ENCODE assay signal across 8 cellular contexts in genomic region chrX:152926279-152926678, GRCh38. TPM values are rescaled to one million over a fixed set of nuclear protein-coding genes. Genes with fewer than 3 reads are reported as not detected.
DNase-seq lines count a peak whose midpoint lies in the region; ATAC-seq, FAIRE-seq and TF ChIP-seq lines count a peak whose summit lies in the region.

No MANE protein-coding gene starts in this region.

- FAIRE-seq in keratinocyte (lab: Jason Lieb, UNC): peak; percentile 36

- ATAC-seq in GM21825 (IDR thresholded peaks at IDR 0.05; ENCODE audit: unreplicated experiment) (peak; percentile 54), SK-N-SH treated with all-trans-retinoic acid at 6 μM for 48 hours (peak; percentile 93)

- H3K27me3 ChIP-seq in MM.1S (replicated peaks; ENCODE audit: insufficient read depth, low read length) (no peaks in the 10 kb centered on the region), keratinocyte (ENCODE audit: control insufficient read depth, extremely low read depth, insufficient read depth, low read length) (no peaks in the 10 kb centered on the region)

- H2AFZ ChIP-seq in MM.1S (ENCODE audit: low read length) (no peak overlapping the region), keratinocyte (ENCODE audit: control insufficient read depth, low read length) (no peak overlapping the region)

- H3K9me1 ChIP-seq in keratinocyte (ENCODE audit: control insufficient read depth, extremely low read depth, insufficient read depth, low read length): no peaks in the 10 kb centered on the region

- H3K4me1 ChIP-seq in MM.1S (ENCODE audit: low read length) (no peaks in the 10 kb centered on the region), keratinocyte (ENCODE audit: control insufficient read depth, extremely low read depth, insufficient read depth, low read length) (peaks cover 3% of the 10 kb centered on the region)

- no peak overlapping the region for H3K4me3 ChIP-seq in MM.1S (ENCODE audit: low read length)
- no peak overlapping the region for H3K4me3 ChIP-seq in keratinocyte (ENCODE audit: control insufficient read depth in 2 of 3, extremely low read depth in 1 of 3, insufficient read depth in 2 of 3, low read depth in 1 of 3, low read length in 3 of 3)

- no peaks in the 10 kb centered on the region for H3K79me2 ChIP-seq in MM.1S (ENCODE audit: low read length)
- H3K79me2 ChIP-seq in keratinocyte (ENCODE audit: control insufficient read depth, insufficient read depth, low read length): no peaks in the 10 kb centered on the region

- no peaks in the 10 kb centered on the region for H3K9me2 ChIP-seq in MM.1S (replicated peaks; ENCODE audit: insufficient read depth, low read length)

- H3K4me1 Mint-ChIP-seq in immature natural killer cell: no peaks in the 10 kb centered on the region

- dilution Hi-C loops in keratinocyte (cut with MboI; ENCODE audit: extremely low pct_ligation_motif_present, low sequenced_read_pairs): no loop called here

- H4K20me1 ChIP-seq in MM.1S (ENCODE audit: insufficient read depth, low read length): no peaks in the 10 kb centered on the region
- H4K20me1 ChIP-seq in keratinocyte (ENCODE audit: control insufficient read depth, extremely low read depth, insufficient read depth, low read length): no peaks in the 10 kb centered on the region

- H3K4me2 ChIP-seq in MM.1S (ENCODE audit: low read depth, low read length) (no peak overlapping the region), keratinocyte (ENCODE audit: control insufficient read depth, extremely low read depth, insufficient read depth, low read depth, low read length) (no peak overlapping the region)

- H3K27ac ChIP-seq in MM.1S (ENCODE audit: low read length): no peak overlapping the region
- no peak overlapping the region for H3K27ac ChIP-seq in keratinocyte (ENCODE audit: control insufficient read depth, insufficient read depth, low read length)

- no peak overlapping the region for H3K27ac Mint-ChIP-seq in immature natural killer cell

- H3F3A ChIP-seq in MM.1S (ENCODE audit: insufficient read depth, low read length): no peaks in the 10 kb centered on the region

- no peak overlapping the region for H3K4me3 Mint-ChIP-seq in immature natural killer cell

- H3K36me3 Mint-ChIP-seq in immature natural killer cell: no peaks in the 10 kb centered on the region

- H3K9me3 ChIP-seq in MM.1S (replicated peaks; ENCODE audit: insufficient read depth, low read length) (no peaks in the 10 kb centered on the region), keratinocyte (ENCODE audit: control insufficient read depth, low read depth, low read length) (no peaks in the 10 kb centered on the region)

- H3K36me3 ChIP-seq in MM.1S (replicated peaks; ENCODE audit: insufficient read depth, low read length) (no peaks in the 10 kb centered on the region), keratinocyte (ENCODE audit: control insufficient read depth in 2 of 2, extremely low read depth in 1 of 2, insufficient read depth in 2 of 2, low read length in 2 of 2) (peaks cover 0 to 2% of the 10 kb centered on the region in 2 experiments)

- TF ChIP-seq CTCF in MM.1S (IDR thresholded peaks at IDR 0.05; ENCODE audit: low read length): peak; percentile 45
- peak in 2 of 3 experiments; percentile 50 to 62 for TF ChIP-seq CTCF in keratinocyte (optimal IDR thresholded peaks at IDR 0.05 in 1 of 3, IDR thresholded peaks at IDR 0.05 in 1 of 3, conservative IDR thresholded peaks at IDR 0.05 in 1 of 3; ENCODE audit: extremely low read depth in 1 of 3, insufficient read depth in 2 of 3, low read length in 3 of 3)

- DNase-seq in GDM1 (lab: John Stamatoyannopoulos, UW): peak; percentile 56
- peak; percentile 34 for DNase-seq in MM.1S
- DNase-seq in amniotic epithelial cell (ENCODE audit: low read depth): peak; percentile 39
- DNase-seq in keratinocyte (ENCODE audit: low read depth, low spot score): peak; percentile 21
- DNase-seq in stimulated activated CD4-positive, alpha-beta T cell treated with anti-CD3 and anti-CD28 coated beads, Interleukin-4, amount 100 ng/mL, for 4 hours: peak; percentile 29 to 57
- DNase-seq in immature natural killer cell: no peak

- no peaks in the 10 kb centered on the region for H3K9me3 Mint-ChIP-seq in immature natural killer cell

- H3K27me3 Mint-ChIP-seq in immature natural killer cell (ENCODE audit: low read depth in 3 of 3): peaks cover 0 to 7% (median 6%) of the 10 kb centered on the region in 3 donors

- no peak overlapping the region for H3K9ac ChIP-seq in MM.1S (ENCODE audit: low read length)
- no peak overlapping the region for H3K9ac ChIP-seq in keratinocyte (ENCODE audit: control insufficient read depth, extremely low read depth, insufficient read depth, low read length)

TF ChIP-seq in SK-N-SH treated with all-trans-retinoic acid at 6 μM for 48 hours, 23 proteins besides CTCF, POLR2A, EP300 and RAD21 (continues in another document):
- TF ChIP-seq ZNF8 (CRISPR knock-in tag; IDR thresholded peaks at IDR 0.05) (no peak), ISL1 (CRISPR knock-in tag; IDR thresholded peaks at IDR 0.05) (no peak), CSDC2 (CRISPR knock-in tag; IDR thresholded peaks at IDR 0.05) (no peak), TSHZ2 (CRISPR knock-in tag; IDR thresholded peaks at IDR 0.05) (no peak), ZNF70 (CRISPR knock-in tag; IDR thresholded peaks at IDR 0.05) (no peak), OSR1 (CRISPR knock-in tag; IDR thresholded peaks at IDR 0.05) (no peak), TCF4 (CRISPR knock-in tag; IDR thresholded peaks at IDR 0.05; ENCODE audit: borderline replicate concordance) (no peak), BACH2 (CRISPR knock-in tag; IDR thresholded peaks at IDR 0.05; ENCODE audit: borderline replicate concordance) (no peak)
- TF ChIP-seq, protein P1, sequence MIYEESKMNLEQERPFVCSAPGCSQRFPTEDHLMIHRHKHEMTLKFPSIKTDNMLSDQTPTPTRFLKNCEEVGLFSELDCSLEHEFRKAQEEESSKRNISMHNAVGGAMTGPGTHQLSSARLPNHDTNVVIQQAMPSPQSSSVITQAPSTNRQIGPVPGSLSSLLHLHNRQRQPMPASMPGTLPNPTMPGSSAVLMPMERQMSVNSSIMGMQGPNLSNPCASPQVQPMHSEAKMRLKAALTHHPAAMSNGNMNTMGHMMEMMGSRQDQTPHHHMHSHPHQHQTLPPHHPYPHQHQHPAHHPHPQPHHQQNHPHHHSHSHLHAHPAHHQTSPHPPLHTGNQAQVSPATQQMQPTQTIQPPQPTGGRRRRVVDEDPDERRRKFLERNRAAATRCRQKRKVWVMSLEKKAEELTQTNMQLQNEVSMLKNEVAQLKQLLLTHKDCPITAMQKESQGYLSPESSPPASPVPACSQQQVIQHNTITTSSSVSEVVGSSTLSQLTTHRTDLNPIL (CRISPR knock-in tag; IDR thresholded peaks at IDR 0.05; ENCODE audit: low read depth): no peak
- TF ChIP-seq, protein P2, sequence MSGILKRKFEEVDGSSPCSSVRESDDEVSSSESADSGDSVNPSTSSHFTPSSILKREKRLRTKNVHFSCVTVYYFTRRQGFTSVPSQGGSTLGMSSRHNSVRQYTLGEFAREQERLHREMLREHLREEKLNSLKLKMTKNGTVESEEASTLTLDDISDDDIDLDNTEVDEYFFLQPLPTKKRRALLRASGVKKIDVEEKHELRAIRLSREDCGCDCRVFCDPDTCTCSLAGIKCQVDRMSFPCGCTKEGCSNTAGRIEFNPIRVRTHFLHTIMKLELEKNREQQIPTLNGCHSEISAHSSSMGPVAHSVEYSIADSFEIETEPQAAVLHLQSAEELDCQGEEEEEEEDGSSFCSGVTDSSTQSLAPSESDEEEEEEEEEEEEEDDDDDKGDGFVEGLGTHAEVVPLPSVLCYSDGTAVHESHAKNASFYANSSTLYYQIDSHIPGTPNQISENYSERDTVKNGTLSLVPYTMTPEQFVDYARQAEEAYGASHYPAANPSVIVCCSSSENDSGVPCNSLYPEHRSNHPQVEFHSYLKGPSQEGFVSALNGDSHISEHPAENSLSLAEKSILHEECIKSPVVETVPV (CRISPR knock-in tag; IDR thresholded peaks at IDR 0.05): no peak

RNA-seq across cellular contexts. Expression of gene ZNF185, which starts 28.4 kb away (rescaled TPM):
- polyA plus RNA-seq in keratinocyte (48.6 to 73.2 TPM (median 55.6 TPM) in 3 replicates), immature natural killer cell (1 to 10 TPM; 3.2 to 6.2 (median 3.4) TPM)
- polyA plus RNA-seq in keratinocyte (2011; ENCODE audit: low read depth): 30.6 TPM
- 36.5 and 56.8 TPM in 2 replicates for polyA plus RNA-seq in keratinocyte (2011; cell fraction: cytosol; rRNA removed)
- 65.5 and 89.6 TPM in 2 replicates for polyA plus RNA-seq in keratinocyte (2011; cell fraction: nucleus; rRNA removed)
- polyA plus RNA-seq in keratinocyte (2012; ENCODE audit: low replicate concordance): 32.2 and 96.3 TPM in 2 replicates
- 49.2 to 74.7 TPM (median 58.6 TPM) in 3 replicates for polyA minus RNA-seq in keratinocyte
- 37.0 TPM for polyA minus RNA-seq in keratinocyte (2011; cell fraction: cytosol; rRNA and poly(A)+ RNA removed)
- 36.8 and 45.4 TPM in 2 replicates for polyA minus RNA-seq in keratinocyte (2011; cell fraction: nucleus; rRNA and poly(A)+ RNA removed)

Comparison
In these comparisons a context has a peak if more than half of its experiments do, and no peak if none do; other contexts are left out.
1. DNase-seq: peak in GDM1 (single experiment), MM.1S (single experiment), amniotic epithelial cell (single experiment), keratinocyte (single experiment) and stimulated activated CD4-positive, alpha-beta T cell treated with anti-CD3 and anti-CD28 coated beads, Interleukin-4, amount 100 ng/mL, for 4 hours (2 of 2); none in immature natural killer cell (0 of 3).
2. RNA of gene ZNF185, which starts 28.4 kb away (polyA plus RNA-seq): 30.6 to 96.3 TPM in keratinocyte; 3.2 to 6.2 TPM in immature natural killer cell; every median in the first group is over 4 times any median in the second.